16 cellular contexts compared by ENCODE assay signal in the genomic region with DNA sequence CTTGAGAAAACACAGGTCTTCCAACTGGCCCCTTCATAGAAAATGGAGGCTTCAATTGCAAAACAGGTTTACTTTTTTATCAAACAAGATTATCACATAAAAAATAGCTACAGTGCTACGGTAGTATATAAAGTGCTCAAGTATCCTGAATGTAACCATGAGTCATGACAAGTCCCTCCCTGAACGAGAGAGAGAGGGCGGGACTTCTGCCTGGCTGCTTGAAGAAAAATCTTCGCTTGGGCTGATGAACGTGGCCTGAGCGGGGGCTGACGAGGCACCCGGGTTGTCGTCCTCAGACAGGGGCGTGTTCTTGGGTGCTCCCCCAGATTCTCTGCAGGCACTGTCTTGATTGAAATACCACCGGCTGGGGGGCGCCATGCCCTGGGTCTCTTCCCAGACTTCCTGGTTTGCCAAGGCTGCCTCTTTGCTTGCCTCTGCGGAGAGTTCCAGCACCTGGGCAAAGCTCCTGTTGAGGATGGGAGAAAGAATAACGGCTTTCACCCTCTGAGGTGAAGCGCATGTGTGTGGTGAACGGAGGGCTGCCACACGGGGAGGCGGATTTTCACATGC. TPM values are rescaled to one million over a fixed set of nuclear protein-coding genes. Genes with fewer than 3 reads are reported as not detected.
DNase-seq lines count a peak whose midpoint lies in the region; ATAC-seq, FAIRE-seq and TF ChIP-seq lines count a peak whose summit lies in the region.
"Had no signal": no experiment of that assay in that cellular context is flagged by ENCODE, and none has a peak within 500 bp of the region (broad histone marks: within the 10 kb centered on the region; RNA-seq: fewer than 3 reads in every experiment).

No MANE protein-coding gene starts in this region.

- CTCF ChIA-PET in AG04450 (lab: Charles Lee): interaction anchor here (0.6 to 1.6 kb wide), 2 partner anchors 277 to 335 kb away, joined by 4 to 14 read pairs; no protein-coding TSS in a partner anchor

- no peak overlapping the region for H3K27ac ChIP-seq in AG04450 (ENCODE audit: low read depth, low read length)
- H3K27ac ChIP-seq in lung (ENCODE audit: low read depth in 1 of 2, low read length in 1 of 2): no peak overlapping the region
- H3K27ac ChIP-seq: HL-60, pancreas, upper lobe of left lung had no signal

- ATAC-seq in lung (ENCODE audit: insufficient read depth, low FRiP score): peak; percentile 14

- in situ Hi-C loops in KBM-7 (cut with MboI; ENCODE audit: low pct_unique_long_range_greater_than_20kb, low sequenced_read_pairs): no loop called here

- TF ChIP-seq CTCF in AG04450 (IDR thresholded peaks at IDR 0.05; ENCODE audit: low read depth, low read length) (no peak), choroid plexus epithelial cell (conservative IDR thresholded peaks at IDR 0.05; ENCODE audit: low read depth, low read length) (no peak), lung (IDR thresholded peaks at IDR 0.05; ENCODE audit: control extremely low read depth, extremely low read depth) (no peak)

- H3K4me1 ChIP-seq in lung (ENCODE audit: control insufficient read depth in 2 of 2, insufficient read depth in 2 of 2, low read length in 2 of 2): no peaks in the 10 kb centered on the region
- H3K4me1 ChIP-seq: pancreas had no signal

- H3K36me3 ChIP-seq in lung (ENCODE audit: control insufficient read depth in 2 of 2, insufficient read depth in 2 of 2, low read length in 2 of 2): peaks cover 3 to 15% of the 10 kb centered on the region in 2 donors
- H3K36me3 ChIP-seq: pancreas had no signal

- no peaks in the 10 kb centered on the region for H3K9me3 ChIP-seq in AG04450 (ENCODE audit: control insufficient read depth, insufficient read depth, low read length)
- no peaks in the 10 kb centered on the region for H3K9me3 ChIP-seq in lung (ENCODE audit: control insufficient read depth in 2 of 2, insufficient read depth in 1 of 2, low read length in 1 of 2)
- H3K9me3 ChIP-seq: pancreas, upper lobe of left lung had no signal

- DNase-seq in AG04450 (ENCODE audit: low read depth, low spot score) (peak; percentile 41), HTR-8/SVneo (ENCODE audit: insufficient read length, low spot score) (peak; percentile 42), choroid plexus epithelial cell (ENCODE audit: low read depth) (peak; percentile 77), lung (ENCODE audit: low spot score) (no peak), KBM-7 (no peak), foreskin melanocyte (no peak), germinal center (ENCODE audit: low spot score) (no peak), DMS153 treated with DMSO at 0.1 percent for 48 hours (lab: John Stamatoyannopoulos, UW; ENCODE audit: unreplicated experiment) (no peak)
- DNase-seq: activated T-cell treated with anti-CD3 and anti-CD28 coated beads, Interleukin-2, amount 50 U/mL, for 24 hours; DND-41; MM.1S; NCI-H2171 treated with DMSO at 0.1 percent for 48 hours; pancreas; stimulated activated CD4-positive, alpha-beta T cell treated with anti-CD3 and anti-CD28 coated beads, Interleukin-15, amount 100 ng/mL, for 24 hours had no signal

- no peaks in the 10 kb centered on the region for H3K27me3 ChIP-seq in AG04450 (ENCODE audit: control insufficient read depth, insufficient read depth, low read length)
- H3K27me3 ChIP-seq in lung (ENCODE audit: control insufficient read depth, insufficient read depth): no peaks in the 10 kb centered on the region
- H3K27me3 ChIP-seq: pancreas, upper lobe of left lung had no signal

- no peak for FAIRE-seq in HTR-8/SVneo (lab: Jason Lieb, UNC)
- FAIRE-seq: pancreas had no signal

- H3K4me3 ChIP-seq in AG04450 (ENCODE audit: low read depth, low read length) (no peak overlapping the region), choroid plexus epithelial cell (ENCODE audit: low read depth, low read length) (no peak overlapping the region), lung (no peak overlapping the region)
- H3K4me3 ChIP-seq: pancreas, upper lobe of left lung had no signal

- POLR2A ChIA-PET in AG04450 (lab: Yijun Ruan, JAX): interaction anchor here (0.5 kb wide), 1 partner anchor 378 kb away, joined by 3 read pairs; no protein-coding TSS in a partner anchor

- whole genome bisulfite sequencing in lung, 2 donors: 81 to 86% methylated on average over 18 of the region's 18 CpGs

RNA-seq across cellular contexts. Expression of gene CPAMD8, which starts 23.2 kb away (rescaled TPM):
- 0.38 and 0.56 TPM in 2 replicates for polyA plus RNA-seq in AG04450 (2011; rRNA removed)
- polyA minus RNA-seq in AG04450 (2011; rRNA and poly(A)+ RNA removed): 0.35 and 0.37 TPM in 2 replicates
- 100 to 1,000 TPM in 1 of 2 donors, 10 to 100 TPM in 1; 38.5 to 143 TPM for total RNA-seq in lung
- 10 to 100 TPM in 1 of 2 donors, 1 to 10 TPM in 1; 9.6 to 24.3 TPM for polyA plus RNA-seq in lung

RNA-seq across cellular contexts. Expression of gene HAUS8, which starts 25.5 kb away (rescaled TPM):
- polyA plus RNA-seq in AG04450 (2011; rRNA removed): 4.6 and 4.9 TPM in 2 replicates
- polyA minus RNA-seq in AG04450 (2011; rRNA and poly(A)+ RNA removed): 2.3 and 3.7 TPM in 2 replicates
- total RNA-seq in lung: 1 to 10 TPM; 8.4 to 8.5 TPM
- polyA plus RNA-seq in lung: 10 to 100 TPM in 1 of 2 donors, 1 to 10 TPM in 1; 6.1 to 13.8 TPM

RNA-seq across cellular contexts. Expression of gene MYO9B, which starts 25.8 kb away (rescaled TPM):
- polyA plus RNA-seq in AG04450 (2011; rRNA removed) (34.5 and 42.5 TPM in 2 replicates), lung (10 to 100 TPM; 95.2 to 99.2 TPM)
- polyA minus RNA-seq in AG04450 (2011; rRNA and poly(A)+ RNA removed): 81.8 and 112 TPM in 2 replicates
- 100 to 1,000 TPM in 1 of 2 donors, 10 to 100 TPM in 1; 44.3 to 121 TPM for total RNA-seq in lung

Comparison
In these comparisons a context has a peak if more than half of its experiments do, and no peak if none do; other contexts are left out.
1. DNase-seq: peak in AG04450 (single experiment), HTR-8/SVneo (single experiment) and choroid plexus epithelial cell (single experiment); none in lung (single experiment), KBM-7 (single experiment), foreskin melanocyte (single experiment), germinal center (single experiment) and DMS153 treated with DMSO at 0.1 percent for 48 hours (single experiment).